7 cellular contexts compared by ENCODE assay signal in genomic region chrX:7941390-7942042, GRCh38. TPM values are rescaled to one million over a fixed set of nuclear protein-coding genes. Genes with fewer than 3 reads are reported as not detected.
A peak's percentile ranks its signal among the peaks of the same experiment; 100 is the strongest.
DNase-seq lines count a peak whose midpoint lies in the region; ATAC-seq, FAIRE-seq and TF ChIP-seq lines count a peak whose summit lies in the region.

No MANE protein-coding gene starts in this region.

- no peak overlapping the region for H3K27ac Mint-ChIP-seq in neural progenitor cell

- H3K27ac ChIP-seq in neural progenitor cell, result no peak overlapping the region

- H2AFZ ChIP-seq in neural progenitor cell (replicated peaks), result no peak overlapping the region

- H3K4me3 ChIP-seq in astrocyte of the spinal cord (ENCODE audit: low read depth, low read length), result no peak overlapping the region
- H3K4me3 ChIP-seq in neural progenitor cell, result no peak overlapping the region

- no peak for ATAC-seq in HG03457 (IDR thresholded peaks at IDR 0.05; ENCODE audit: unreplicated experiment)

- no peak for TF ChIP-seq POLR2A in GM12891 (IDR thresholded peaks at IDR 0.05; ENCODE audit: low read depth, low read length)

- in situ Hi-C loops in astrocyte of the spinal cord (cut with HindIII; ENCODE audit: low sequenced_read_pairs), result no loop called here

- DNase-seq in GM12891 (ENCODE audit: insufficient read length, low spot score), result no peak
- peak; percentile 1 for DNase-seq in HuH-7 (ENCODE audit: low spot score)
- DNase-seq in astrocyte of the spinal cord (ENCODE audit: low read depth, low spot score), result peak; percentile 23
- peak; percentile 13 for DNase-seq in neural progenitor cell (ENCODE audit: low spot score)
- DNase-seq in hepatic stellate cell (ENCODE audit: low spot score), result no peak
- DNase-seq in ureter (ENCODE audit: low spot score), result no peak

- H3K36me3 Mint-ChIP-seq in neural progenitor cell, result no peaks in the 10 kb centered on the region

- H3K4me2 ChIP-seq in neural progenitor cell, result no peak overlapping the region

- H3F3A ChIP-seq in neural progenitor cell (ENCODE audit: low read depth), result no peaks in the 10 kb centered on the region

- no peaks in the 10 kb centered on the region for H3K79me2 ChIP-seq in neural progenitor cell (ENCODE audit: low read depth)

- no peaks in the 10 kb centered on the region for H3K4me1 ChIP-seq in neural progenitor cell

- no peak overlapping the region for H3K9ac ChIP-seq in neural progenitor cell

- H3K4me3 Mint-ChIP-seq in neural progenitor cell, result no peak overlapping the region

- H3K4me1 Mint-ChIP-seq in neural progenitor cell, result no peaks in the 10 kb centered on the region

- H3K27me3 Mint-ChIP-seq in neural progenitor cell (ENCODE audit: insufficient read depth, low read depth), result no peaks in the 10 kb centered on the region

- H3K36me3 ChIP-seq in neural progenitor cell, result no peaks in the 10 kb centered on the region

- no peaks in the 10 kb centered on the region for H3K9me3 ChIP-seq in neural progenitor cell (ENCODE audit: low read depth)

- TF ChIP-seq CTCF in astrocyte of the spinal cord (IDR thresholded peaks at IDR 0.05; ENCODE audit: low read depth, low read length) (peak; percentile 56), neural progenitor cell (IDR thresholded peaks at IDR 0.05) (peak; percentile 43)

- H3K27me3 ChIP-seq in neural progenitor cell, result no peaks in the 10 kb centered on the region

- H4K20me1 ChIP-seq in neural progenitor cell (ENCODE audit: low read depth), result no peaks in the 10 kb centered on the region

- peak; percentile 76 for FAIRE-seq in GM12891 (lab: Jason Lieb, UNC)

- no peaks in the 10 kb centered on the region for H3K9me3 Mint-ChIP-seq in neural progenitor cell

TF ChIP-seq in GM12891, 5 proteins besides CTCF, POLR2A, EP300 and RAD21:
- no peak for TF ChIP-seq SPI1 (IDR thresholded peaks at IDR 0.05; ENCODE audit: low read depth, low read length)
- TF ChIP-seq POU2F2 (IDR thresholded peaks at IDR 0.05; ENCODE audit: low read depth, low read length), result no peak
- no peak for TF ChIP-seq POLR2AphosphoS5 (IDR thresholded peaks at IDR 0.05; ENCODE audit: low read depth, low read length)
- TF ChIP-seq TAF1 (IDR thresholded peaks at IDR 0.05; ENCODE audit: low read depth, low read length), result no peak
- TF ChIP-seq PAX5 (IDR thresholded peaks at IDR 0.05; ENCODE audit: insufficient read depth, low read length, severe bottlenecking), result no peak

RNA-seq across cellular contexts. Expression of gene PNPLA4, which starts 14.3 kb away (rescaled TPM):
- polyA plus RNA-seq in GM12891 (2012; ENCODE audit: low read depth, missing spikeins), result 14.2 TPM
- total RNA-seq in neural progenitor cell (ENCODE audit: low replicate concordance), result 17.4 and 40.0 TPM in 2 replicates
- 31.8 TPM for total RNA-seq in ureter

Comparison
In these comparisons a context has a peak if more than half of its experiments do, and no peak if none do; other contexts are left out.
1. DNase-seq: peak in HuH-7 (single experiment), astrocyte of the spinal cord (single experiment) and neural progenitor cell (single experiment); none in GM12891 (single experiment), hepatic stellate cell (single experiment) and ureter (single experiment).